8 cellular contexts compared by ENCODE assay signal in genomic region chr7:99143853-99144672, GRCh38. TPM values are rescaled to one million over a fixed set of nuclear protein-coding genes. Genes with fewer than 3 reads are reported as not detected.
DNase-seq lines count a peak whose midpoint lies in the region; ATAC-seq and TF ChIP-seq lines count a peak whose summit lies in the region.

Gene SMURF1 (minus strand): TSS chr7:99144108. CDS start chr7:99143780, 328 bp downstream.

- no peak for TF ChIP-seq POLR2A in prostate gland (IDR thresholded peaks at IDR 0.05)

- peak within 1 kb of the TSS; percentile 76 for H3K9ac ChIP-seq in ES-I3 (ENCODE audit: low read depth, low read length)
- peak within 1 kb of the TSS; percentile 93 for H3K9ac ChIP-seq in Karpas-422 (ENCODE audit: low read length)

- H3K4me1 ChIP-seq in ES-I3 (ENCODE audit: insufficient read depth, low read length) (peaks cover 14% of the 10 kb centered on the region; the same call in 1 of the 2 replicates), Karpas-422 (ENCODE audit: low read length) (peaks cover 51% of the 10 kb centered on the region), prostate gland (replicated peaks) (peaks cover 3% of the 10 kb centered on the region)

- DNase-seq in Karpas-422: peak; percentile 92
- peak; percentile 71 for DNase-seq in SW480 (ENCODE audit: low spot score)
- DNase-seq in amniotic stem cell (lab: John Stamatoyannopoulos, UW): peak; percentile 38
- DNase-seq in left ventricle myocardium superior: peak; percentile 87
- DNase-seq in prostate gland (ENCODE audit: low spot score): peak; percentile 43
- DNase-seq in ureter (ENCODE audit: low spot score): peak; percentile 64

- peaks cover 12% of the 10 kb centered on the region for H4K20me1 ChIP-seq in Karpas-422 (ENCODE audit: insufficient read depth, low read depth, low read length)

- H3K27ac ChIP-seq in Karpas-422 (ENCODE audit: low read length) (peak within 1 kb of the TSS; percentile 88), prostate gland (peak within 1 kb of the TSS; percentile 96 to 99)

- ATAC-seq in GM21723 (IDR thresholded peaks at IDR 0.05; ENCODE audit: unreplicated experiment) (peak; percentile 77), left ventricle myocardium superior (peak; percentile 77)

- H3K36me3 ChIP-seq in ES-I3 (ENCODE audit: insufficient read depth, low read length) (no peaks in the 10 kb centered on the region), Karpas-422 (ENCODE audit: insufficient read depth, low read length) (peaks cover 6% of the 10 kb centered on the region; the same call in 1 of the 2 replicates), prostate gland (no peaks in the 10 kb centered on the region)

- peak within 1 kb of the TSS; percentile 56; the same call in 1 of the 2 replicates for H2AFZ ChIP-seq in Karpas-422 (ENCODE audit: low read length)

- H3K9me2 ChIP-seq in Karpas-422 (replicated peaks; ENCODE audit: insufficient read depth, low read length): no peaks in the 10 kb centered on the region

- H3K4me3 ChIP-seq in Karpas-422 (ENCODE audit: low read length) (peak within 1 kb of the TSS; percentile 88), prostate gland (peak within 1 kb of the TSS; percentile 100)

- no peak for TF ChIP-seq CTCF in prostate gland (IDR thresholded peaks at IDR 0.05)

- H3K27me3 ChIP-seq in Karpas-422 (ENCODE audit: low read length) (no peaks in the 10 kb centered on the region), prostate gland (replicated peaks; ENCODE audit: insufficient read depth) (no peaks in the 10 kb centered on the region)

- H3K4me2 ChIP-seq in Karpas-422 (ENCODE audit: low read depth, low read length, poor library complexity, severe bottlenecking): peak within 1 kb of the TSS; percentile 79

- intact Hi-C loops in left ventricle myocardium superior (cut with micrococcal nuclease) (loop anchor here (10.0 kb wide), 1 partner anchor 99 kb away; no protein-coding TSS in a partner anchor), prostate gland (cut with DNase I) (loop anchor here (2.0 to 10.0 kb wide), 2 partner anchors 103 to 261 kb away; partner anchors contain the start of genes BUD31 and PDAP1)

- peaks cover 44% of the 10 kb centered on the region for H3K79me2 ChIP-seq in Karpas-422 (ENCODE audit: low read length)

- H3K9me3 ChIP-seq in ES-I3 (ENCODE audit: control insufficient read depth, insufficient read depth, low read length) (no peaks in the 10 kb centered on the region), Karpas-422 (ENCODE audit: low read length) (no peaks in the 10 kb centered on the region), prostate gland (no peaks in the 10 kb centered on the region)

- WGBS in prostate gland: under 1% methylated on average over 76 of the region's 94 CpGs

RNA-seq across cellular contexts. Expression of gene SMURF1, which starts in this region (rescaled TPM):
- 16.7 and 22.6 TPM in 2 replicates for total RNA-seq in Karpas-422 (2014; rRNA removed; shearing (Covaris generic); ENCODE audit: low replicate concordance)
- total RNA-seq in left ventricle myocardium superior (11.5 TPM), prostate gland (10 to 100 TPM; 15.4 to 25.1 TPM), ureter (40.9 TPM)

Comparison
In these comparisons a context has a peak if more than half of its experiments do, and no peak if none do; other contexts are left out.
1. Peak in every context shown above with its lines: DNase-seq, ATAC-seq, H3K4me3 ChIP-seq and H3K27ac ChIP-seq.
2. DNase-seq: peak in every context shown above with its lines; median percentile 92 in Karpas-422; 87 in left ventricle myocardium superior; 71 in SW480; 64 in ureter; 43 in prostate gland; 38 in amniotic stem cell.